Comparison of ENCODE assay signal across 11 cellular contexts in the genomic region with DNA sequence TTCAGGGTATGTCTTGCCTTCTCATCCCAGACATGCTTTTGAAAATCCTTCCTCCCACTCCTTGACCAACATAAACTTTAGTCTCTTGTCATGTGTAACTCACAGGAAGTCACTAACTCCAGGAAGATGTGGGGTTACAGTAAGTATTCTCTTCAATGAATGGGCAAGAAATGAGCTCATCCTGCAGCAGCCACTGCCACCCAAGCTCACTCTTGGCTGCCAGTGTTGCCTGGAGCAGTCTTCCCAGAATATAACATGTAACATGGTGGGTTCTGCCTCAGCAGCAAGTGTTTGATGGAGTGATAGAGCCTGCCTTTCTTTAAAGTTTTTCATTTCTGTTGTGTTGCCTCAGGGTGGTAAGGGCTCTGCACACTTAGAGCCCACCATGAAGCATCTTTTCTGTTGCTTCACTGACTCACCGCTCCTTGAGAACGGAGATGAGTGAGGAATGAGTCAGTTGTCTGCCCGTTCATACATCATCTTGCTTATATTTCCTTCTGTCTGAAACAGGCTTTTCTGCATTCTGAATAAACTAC.
DNase-seq lines count a peak whose midpoint lies in the region; ATAC-seq, FAIRE-seq and TF ChIP-seq lines count a peak whose summit lies in the region.
"Had no signal": no experiment of that assay in that cellular context is flagged by ENCODE, and none has a peak within 500 bp of the region (broad histone marks: within the 10 kb centered on the region; RNA-seq: fewer than 3 reads in every experiment).

No MANE protein-coding gene starts in this region.

- H3K9me3 Mint-ChIP-seq in activated CD8-positive, alpha-beta T cell treated with anti-CD3 and anti-CD28 coated beads for 36 hours = no peaks in the 10 kb centered on the region
- no peaks in the 10 kb centered on the region for H3K9me3 Mint-ChIP-seq in activated CD8-positive, alpha-beta T cell treated with anti-CD3 and anti-CD28 coated beads, Interleukin-2, amount 10 ng/mL, durations not matched to agents 7 days and 5 days (ENCODE audit: insufficient read depth)
- no peaks in the 10 kb centered on the region for H3K9me3 Mint-ChIP-seq in stimulated activated effector memory CD8-positive, alpha-beta T cell treated with anti-CD3 and anti-CD28 coated beads, Interleukin-12 subunit alpha, Interleukin-12 subunit beta, amount 100 ng/mL, for 72 hours

- H3K27ac ChIP-seq in SJCRH30 = no peak overlapping the region
- H3K27ac ChIP-seq: BLaER1 treated with 17β-estradiol and CSF1 and Interleukin-3, amounts not matched to agents 10 nM and 100 nM had no signal

- H3K36me3 ChIP-seq in bronchial epithelial cell (ENCODE audit: control insufficient read depth, insufficient read depth, low read length) (no peaks in the 10 kb centered on the region), SJCRH30 (peaks cover 4% of the 10 kb centered on the region; the same call in 1 of the 2 replicates)
- H3K36me3 ChIP-seq: BLaER1 treated with 17β-estradiol and CSF1 and Interleukin-3, amounts not matched to agents 10 nM and 100 nM had no signal

- peaks cover 15% of the 10 kb centered on the region for H3K4me1 Mint-ChIP-seq in activated CD8-positive, alpha-beta T cell treated with anti-CD3 and anti-CD28 coated beads for 36 hours (ENCODE audit: low read depth)
- H3K4me1 Mint-ChIP-seq in activated CD8-positive, alpha-beta T cell treated with anti-CD3 and anti-CD28 coated beads, Interleukin-2, amount 10 ng/mL, durations not matched to agents 7 days and 5 days (ENCODE audit: low read depth) = peaks cover 1% of the 10 kb centered on the region
- H3K4me1 Mint-ChIP-seq in stimulated activated effector memory CD8-positive, alpha-beta T cell treated with anti-CD3 and anti-CD28 coated beads, Interleukin-12 subunit alpha, Interleukin-12 subunit beta, amount 100 ng/mL, for 72 hours = no peaks in the 10 kb centered on the region

- H3K27me3 ChIP-seq in bronchial epithelial cell (ENCODE audit: control insufficient read depth, insufficient read depth, low read length) = no peaks in the 10 kb centered on the region
- H3K27me3 ChIP-seq in SJCRH30 = no peaks in the 10 kb centered on the region
- H3K27me3 ChIP-seq: BLaER1 treated with 17β-estradiol and CSF1 and Interleukin-3, amounts not matched to agents 10 nM and 100 nM had no signal

- ATAC-seq in activated CD8-positive, alpha-beta T cell treated with anti-CD3 and anti-CD28 coated beads for 36 hours = peak; percentile 39
- no peak for ATAC-seq in activated CD8-positive, alpha-beta T cell treated with anti-CD3 and anti-CD28 coated beads, Interleukin-2, amount 10 ng/mL, durations not matched to agents 7 days and 5 days
- ATAC-seq in HG03457 (IDR thresholded peaks at IDR 0.05; ENCODE audit: unreplicated experiment) = peak; percentile 4
- ATAC-seq in stimulated activated effector memory CD8-positive, alpha-beta T cell treated with anti-CD3 and anti-CD28 coated beads, Interleukin-12 subunit alpha, Interleukin-12 subunit beta, amount 100 ng/mL, for 72 hours = peak; percentile 75

- POLR2A ChIA-PET in activated CD8-positive, alpha-beta T cell treated with anti-CD3 and anti-CD28 coated beads for 36 hours (lab: Charles Lee) = no interaction called here
- POLR2A ChIA-PET in activated CD8-positive, alpha-beta T cell treated with anti-CD3 and anti-CD28 coated beads, Interleukin-2, amount 10 ng/mL, durations not matched to agents 7 days and 5 days (lab: Charles Lee) = no interaction called here

- no peak overlapping the region for H3K4me3 Mint-ChIP-seq in activated CD8-positive, alpha-beta T cell treated with anti-CD3 and anti-CD28 coated beads for 36 hours
- no peak overlapping the region for H3K4me3 Mint-ChIP-seq in activated CD8-positive, alpha-beta T cell treated with anti-CD3 and anti-CD28 coated beads, Interleukin-2, amount 10 ng/mL, durations not matched to agents 7 days and 5 days
- H3K4me3 Mint-ChIP-seq in stimulated activated effector memory CD8-positive, alpha-beta T cell treated with anti-CD3 and anti-CD28 coated beads, Interleukin-12 subunit alpha, Interleukin-12 subunit beta, amount 100 ng/mL, for 72 hours = no peak overlapping the region

- no peaks in the 10 kb centered on the region for H3K36me3 Mint-ChIP-seq in activated CD8-positive, alpha-beta T cell treated with anti-CD3 and anti-CD28 coated beads for 36 hours (ENCODE audit: low read depth)
- no peaks in the 10 kb centered on the region for H3K36me3 Mint-ChIP-seq in activated CD8-positive, alpha-beta T cell treated with anti-CD3 and anti-CD28 coated beads, Interleukin-2, amount 10 ng/mL, durations not matched to agents 7 days and 5 days (ENCODE audit: low read depth)
- H3K36me3 Mint-ChIP-seq in stimulated activated effector memory CD8-positive, alpha-beta T cell treated with anti-CD3 and anti-CD28 coated beads, Interleukin-12 subunit alpha, Interleukin-12 subunit beta, amount 100 ng/mL, for 72 hours = no peaks in the 10 kb centered on the region

- TF ChIP-seq CTCF in activated CD8-positive, alpha-beta T cell treated with anti-CD3 and anti-CD28 coated beads for 36 hours (IDR thresholded peaks at IDR 0.05) = no peak
- TF ChIP-seq CTCF in bronchial epithelial cell (IDR thresholded peaks at IDR 0.05; ENCODE audit: insufficient read depth, low read length, severe bottlenecking) = no peak

- peaks cover 19% of the 10 kb centered on the region for H3K4me1 ChIP-seq in SJCRH30

- peak; percentile 2 for DNase-seq in activated CD8-positive, alpha-beta T cell treated with anti-CD3 and anti-CD28 coated beads for 36 hours
- DNase-seq in activated CD8-positive, alpha-beta T cell treated with anti-CD3 and anti-CD28 coated beads, Interleukin-2, amount 10 ng/mL, durations not matched to agents 7 days and 5 days = no peak
- DNase-seq in bronchial epithelial cell (ENCODE audit: low read depth) = peak; percentile 99
- DNase-seq in stimulated activated effector memory CD8-positive, alpha-beta T cell treated with anti-CD3 and anti-CD28 coated beads, Interleukin-12 subunit alpha, Interleukin-12 subunit beta, amount 100 ng/mL, for 72 hours (ENCODE audit: low spot score in 2 of 2) = no peak
- DNase-seq in globus pallidus (ENCODE audit: low spot score) = no peak
- no peak for DNase-seq in SJCRH30
- no peak for DNase-seq in KBM-7
- DNase-seq: NCI-H510A; stimulated activated CD4-positive, alpha-beta T cell treated with anti-CD3 and anti-CD28 coated beads, Interleukin-12 subunit alpha, Interleukin-12 subunit beta, amount 100 ng/mL, for 4 hours had no signal

- H3K4me3 ChIP-seq in bronchial epithelial cell (ENCODE audit: low read depth, low read length) (no peak overlapping the region), SJCRH30 (no peak overlapping the region)
- H3K4me3 ChIP-seq: BLaER1 treated with 17β-estradiol and CSF1 and Interleukin-3, amounts not matched to agents 10 nM and 100 nM had no signal

- CTCF ChIA-PET in activated CD8-positive, alpha-beta T cell treated with anti-CD3 and anti-CD28 coated beads for 36 hours (lab: Charles Lee) = interaction anchor here (0.8 kb wide), 1 partner anchor 10 kb away, joined by 3 read pairs; no protein-coding TSS in a partner anchor
- CTCF ChIA-PET in activated CD8-positive, alpha-beta T cell treated with anti-CD3 and anti-CD28 coated beads, Interleukin-2, amount 10 ng/mL, durations not matched to agents 7 days and 5 days (lab: Charles Lee) = no interaction called here

- H3K27ac Mint-ChIP-seq in activated CD8-positive, alpha-beta T cell treated with anti-CD3 and anti-CD28 coated beads for 36 hours = no peak overlapping the region
- no peak overlapping the region for H3K27ac Mint-ChIP-seq in activated CD8-positive, alpha-beta T cell treated with anti-CD3 and anti-CD28 coated beads, Interleukin-2, amount 10 ng/mL, durations not matched to agents 7 days and 5 days
- H3K27ac Mint-ChIP-seq in stimulated activated effector memory CD8-positive, alpha-beta T cell treated with anti-CD3 and anti-CD28 coated beads, Interleukin-12 subunit alpha, Interleukin-12 subunit beta, amount 100 ng/mL, for 72 hours = no peak overlapping the region

- peaks cover 4% of the 10 kb centered on the region for H3K27me3 Mint-ChIP-seq in activated CD8-positive, alpha-beta T cell treated with anti-CD3 and anti-CD28 coated beads for 36 hours
- H3K27me3 Mint-ChIP-seq in activated CD8-positive, alpha-beta T cell treated with anti-CD3 and anti-CD28 coated beads, Interleukin-2, amount 10 ng/mL, durations not matched to agents 7 days and 5 days (ENCODE audit: low read depth) = no peaks in the 10 kb centered on the region

- in situ Hi-C loops in KBM-7 (cut with MboI; ENCODE audit: low pct_unique_long_range_greater_than_20kb, low sequenced_read_pairs) = no loop called here

- no peak for FAIRE-seq in bronchial epithelial cell (lab: Jason Lieb, UNC)

- no peaks in the 10 kb centered on the region for H3K9me3 ChIP-seq in SJCRH30 (replicated peaks)
- H3K9me3 ChIP-seq: BLaER1 treated with 17β-estradiol and CSF1 and Interleukin-3, amounts not matched to agents 10 nM and 100 nM had no signal

- intact Hi-C loops in activated CD8-positive, alpha-beta T cell treated with anti-CD3 and anti-CD28 coated beads for 36 hours (cut with micrococcal nuclease) = no loop called here

Comparison
In these comparisons a context has a peak if more than half of its experiments do, and no peak if none do; other contexts are left out.
1. DNase-seq: peak in activated CD8-positive, alpha-beta T cell treated with anti-CD3 and anti-CD28 coated beads for 36 hours (single experiment) and bronchial epithelial cell (single experiment); none in activated CD8-positive, alpha-beta T cell treated with anti-CD3 and anti-CD28 coated beads, Interleukin-2, amount 10 ng/mL, durations not matched to agents 7 days and 5 days (single experiment), stimulated activated effector memory CD8-positive, alpha-beta T cell treated with anti-CD3 and anti-CD28 coated beads, Interleukin-12 subunit alpha, Interleukin-12 subunit beta, amount 100 ng/mL, for 72 hours (0 of 2), globus pallidus (single experiment), SJCRH30 (0 of 2) and KBM-7 (single experiment).